ENCODE assay signal across 1 cellular context in the genomic region with DNA sequence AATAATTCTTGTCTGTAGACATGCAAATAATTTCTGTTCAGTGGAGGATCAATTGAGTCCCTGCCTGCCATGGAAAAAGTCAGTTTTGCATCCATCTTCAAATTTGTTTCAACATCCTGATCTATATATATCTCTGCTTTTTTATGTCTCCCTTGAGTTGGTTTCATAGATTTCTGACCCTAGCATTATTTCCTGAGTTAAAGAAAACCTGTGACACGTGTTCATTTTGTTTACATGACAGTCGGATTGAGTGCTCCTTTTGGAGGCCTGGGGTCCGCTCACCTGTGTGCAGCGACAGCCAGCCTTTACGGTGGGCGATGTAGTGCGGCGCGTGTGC.
TF ChIP-seq lines count a peak whose summit lies in the region.

No MANE protein-coding gene starts in this region.

TF ChIP-seq in GM12878, 131 proteins besides CTCF, POLR2A, EP300 and RAD21:
- TF ChIP-seq TCF7 (IDR thresholded peaks at IDR 0.05; ENCODE audit: borderline replicate concordance) (no peak), ZNF274 (IDR thresholded peaks at IDR 0.05; ENCODE audit: insufficient read depth, insufficient read length) (no peak), MLLT1 (IDR thresholded peaks at IDR 0.05) (no peak)
- TF ChIP-seq, protein P1, sequence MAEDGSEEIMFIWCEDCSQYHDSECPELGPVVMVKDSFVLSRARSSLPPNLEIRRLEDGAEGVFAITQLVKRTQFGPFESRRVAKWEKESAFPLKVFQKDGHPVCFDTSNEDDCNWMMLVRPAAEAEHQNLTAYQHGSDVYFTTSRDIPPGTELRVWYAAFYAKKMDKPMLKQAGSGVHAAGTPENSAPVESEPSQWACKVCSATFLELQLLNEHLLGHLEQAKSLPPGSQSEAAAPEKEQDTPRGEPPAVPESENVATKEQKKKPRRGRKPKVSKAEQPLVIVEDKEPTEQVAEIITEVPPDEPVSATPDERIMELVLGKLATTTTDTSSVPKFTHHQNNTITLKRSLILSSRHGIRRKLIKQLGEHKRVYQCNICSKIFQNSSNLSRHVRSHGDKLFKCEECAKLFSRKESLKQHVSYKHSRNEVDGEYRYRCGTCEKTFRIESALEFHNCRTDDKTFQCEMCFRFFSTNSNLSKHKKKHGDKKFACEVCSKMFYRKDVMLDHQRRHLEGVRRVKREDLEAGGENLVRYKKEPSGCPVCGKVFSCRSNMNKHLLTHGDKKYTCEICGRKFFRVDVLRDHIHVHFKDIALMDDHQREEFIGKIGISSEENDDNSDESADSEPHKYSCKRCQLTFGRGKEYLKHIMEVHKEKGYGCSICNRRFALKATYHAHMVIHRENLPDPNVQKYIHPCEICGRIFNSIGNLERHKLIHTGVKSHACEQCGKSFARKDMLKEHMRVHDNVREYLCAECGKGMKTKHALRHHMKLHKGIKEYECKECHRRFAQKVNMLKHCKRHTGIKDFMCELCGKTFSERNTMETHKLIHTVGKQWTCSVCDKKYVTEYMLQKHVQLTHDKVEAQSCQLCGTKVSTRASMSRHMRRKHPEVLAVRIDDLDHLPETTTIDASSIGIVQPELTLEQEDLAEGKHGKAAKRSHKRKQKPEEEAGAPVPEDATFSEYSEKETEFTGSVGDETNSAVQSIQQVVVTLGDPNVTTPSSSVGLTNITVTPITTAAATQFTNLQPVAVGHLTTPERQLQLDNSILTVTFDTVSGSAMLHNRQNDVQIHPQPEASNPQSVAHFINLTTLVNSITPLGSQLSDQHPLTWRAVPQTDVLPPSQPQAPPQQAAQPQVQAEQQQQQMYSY (CRISPR knock-in tag; IDR thresholded peaks at IDR 0.05) = no peak
TF ChIP-seq in GM12878: peak in this region for 0.
